Comparison of ENCODE assay signal across 21 cellular contexts in genomic region chr10:28801869-28802268, GRCh38.
"Had no signal": no experiment of that assay in that cellular context is flagged by ENCODE, and none has a peak within 500 bp of the region (broad histone marks: within the 10 kb centered on the region; RNA-seq: fewer than 3 reads in every experiment).

No MANE protein-coding gene starts in this region.

- H3K9me3 Mint-ChIP-seq: natural killer cell; stimulated activated naive CD8-positive, alpha-beta T cell treated with anti-CD3 and anti-CD28 coated beads, Interleukin-15, amount 100 ng/mL, for 72 hours had no signal

- H3K4me1 Mint-ChIP-seq: natural killer cell; stimulated activated naive CD8-positive, alpha-beta T cell treated with anti-CD3 and anti-CD28 coated beads, Interleukin-15, amount 100 ng/mL, for 72 hours had no signal

- H3K4me3 Mint-ChIP-seq: natural killer cell; stimulated activated naive CD8-positive, alpha-beta T cell treated with anti-CD3 and anti-CD28 coated beads, Interleukin-15, amount 100 ng/mL, for 72 hours had no signal

- H3K27ac Mint-ChIP-seq: natural killer cell; stimulated activated naive CD8-positive, alpha-beta T cell treated with anti-CD3 and anti-CD28 coated beads, Interleukin-15, amount 100 ng/mL, for 72 hours had no signal

- H3K36me3 Mint-ChIP-seq: natural killer cell had no signal

- DNase-seq: colonic mucosa; dermis blood vessel endothelial cell; effector memory CD4-positive, alpha-beta T cell; foreskin keratinocyte; heart left ventricle; left cardiac atrium; mesendoderm; natural killer cell; occipital lobe; ovary; stimulated activated CD4-positive, alpha-beta T cell treated with anti-CD3 and anti-CD28 coated beads, Interleukin-12 subunit alpha, Interleukin-12 subunit beta, amount 100 ng/mL, for 4 hours; stimulated activated CD4-positive, alpha-beta T cell treated with anti-CD3 and anti-CD28 coated beads, Interleukin-1b, Interleukin-23, amount 100 ng/mL, for 48 hours; stimulated activated CD4-positive, alpha-beta T cell treated with anti-CD3 and anti-CD28 coated beads, Interleukin-4, amount 100 ng/mL, for 1 hour; stimulated activated CD8-positive, alpha-beta memory T cell treated with anti-CD3 and anti-CD28 coated beads, Interleukin-4, amount 100 ng/mL, for 48 hours; stimulated activated naive CD4-positive, alpha-beta T cell; stimulated activated naive CD8-positive, alpha-beta T cell treated with anti-CD3 and anti-CD28 coated beads, Interleukin-15, amount 100 ng/mL, for 72 hours; transverse colon; upper lobe of right lung; uterus had no signal

- ATAC-seq: foreskin keratinocyte; gastroesophageal sphincter; heart left ventricle; left cardiac atrium; natural killer cell; sciatic nerve; stimulated activated naive CD8-positive, alpha-beta T cell treated with anti-CD3 and anti-CD28 coated beads, Interleukin-15, amount 100 ng/mL, for 72 hours; upper lobe of right lung had no signal
